Comparison of ENCODE assay signal across 9 cellular contexts in the genomic region with DNA sequence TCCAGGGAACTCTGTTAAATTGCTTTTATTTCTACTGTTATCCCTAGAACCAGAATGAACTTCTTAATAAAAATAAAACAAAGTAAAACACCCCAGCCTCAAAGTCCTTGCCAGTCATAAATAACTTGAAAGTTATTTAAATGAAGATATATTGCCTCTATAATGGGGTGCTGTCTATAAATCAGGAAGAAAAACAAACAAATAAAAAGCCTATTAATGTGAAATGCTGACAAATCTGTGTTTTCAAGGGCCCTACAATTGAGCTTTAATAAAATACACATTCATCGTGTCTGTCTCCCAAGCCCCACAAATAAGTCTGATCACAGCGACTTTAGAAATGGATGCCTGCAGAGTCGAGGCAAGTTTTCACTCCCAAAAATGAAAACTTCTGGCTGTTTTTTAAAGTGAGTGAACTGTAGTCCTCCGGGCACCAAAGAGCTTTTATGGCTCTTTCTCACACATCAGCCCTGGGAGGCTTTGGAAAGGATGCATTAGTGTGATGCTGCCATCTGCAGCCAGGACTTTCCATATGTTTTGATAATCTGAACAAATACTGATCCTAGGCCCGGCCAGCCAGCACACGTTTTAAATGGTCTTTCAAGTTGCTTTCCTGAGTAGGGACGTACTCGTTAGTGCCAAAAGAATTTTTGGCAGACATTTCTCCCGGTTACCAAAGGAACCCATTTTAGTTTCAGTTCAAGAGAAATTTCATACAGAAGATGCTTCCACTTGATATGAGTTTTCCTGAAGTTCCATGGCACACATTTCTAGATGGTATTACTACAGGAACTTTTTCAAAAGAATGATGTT. TPM values are rescaled to one million over a fixed set of nuclear protein-coding genes. Genes with fewer than 3 reads are reported as not detected.
DNase-seq lines count a peak whose midpoint lies in the region; ATAC-seq and TF ChIP-seq lines count a peak whose summit lies in the region.
"Had no signal": no experiment of that assay in that cellular context is flagged by ENCODE, and none has a peak within 500 bp of the region (broad histone marks: within the 10 kb centered on the region; RNA-seq: fewer than 3 reads in every experiment).

No MANE protein-coding gene starts in this region.

- H3K36me3 Mint-ChIP-seq in immature natural killer cell: no peaks in the 10 kb centered on the region

- peaks cover 4 to 10% (median 8%) of the 10 kb centered on the region in 3 donors for H3K27me3 Mint-ChIP-seq in immature natural killer cell (ENCODE audit: low read depth in 3 of 3)

- ATAC-seq in left lobe of liver: peak; percentile 53
- no peak for ATAC-seq in GM19324 (IDR thresholded peaks at IDR 0.05; ENCODE audit: low FRiP score, unreplicated experiment)
- no peak for ATAC-seq in HG03095 (IDR thresholded peaks at IDR 0.05; ENCODE audit: unreplicated experiment)

- H3K4me3 Mint-ChIP-seq in immature natural killer cell: no peak overlapping the region

- TF ChIP-seq CTCF in LNCaP clone FGC (IDR thresholded peaks at IDR 0.05; ENCODE audit: control insufficient read depth, extremely low read depth, insufficient read depth) (peak; percentile 70), VCaP (conservative IDR thresholded peaks at IDR 0.05) (peak; percentile 77)

- no peaks in the 10 kb centered on the region for H3K4me1 Mint-ChIP-seq in immature natural killer cell

- H3K27ac ChIP-seq in VCaP: no peak overlapping the region; the same call in 1 of the 2 replicates
- H3K27ac ChIP-seq: KMS-11 had no signal

- DNase-seq in DMS153 (lab: John Stamatoyannopoulos, UW) (peak; percentile 39), LNCaP clone FGC (ENCODE audit: low read depth) (peak; percentile 50), left lobe of liver (ENCODE audit: low spot score) (no peak), immature natural killer cell (no peak)
- no peak for DNase-seq in activated naive CD4-positive, alpha-beta T cell treated with anti-CD3 and anti-CD28 coated beads, Interleukin-2, amount 50 U/mL, for 16 hours

- H3K27ac Mint-ChIP-seq in immature natural killer cell: no peak overlapping the region

- H3K4me3 ChIP-seq in LNCaP clone FGC (ENCODE audit: low read depth, low read length): no peak overlapping the region

- H3K9me3 Mint-ChIP-seq in immature natural killer cell: no peaks in the 10 kb centered on the region

RNA-seq across cellular contexts. Expression of a gene that starts 16.3 kb away (rescaled TPM):
- not detected for total RNA-seq in left lobe of liver
- not detected for polyA plus RNA-seq in immature natural killer cell

Comparison
In these comparisons a context has a peak if more than half of its experiments do, and no peak if none do; other contexts are left out.
1. DNase-seq: peak in DMS153 (single experiment) and LNCaP clone FGC (single experiment); none in left lobe of liver (single experiment), immature natural killer cell (0 of 3) and activated naive CD4-positive, alpha-beta T cell treated with anti-CD3 and anti-CD28 coated beads, Interleukin-2, amount 50 U/mL, for 16 hours (single experiment).